ENCODE assay signal across 5 cellular contexts in the genomic region with DNA sequence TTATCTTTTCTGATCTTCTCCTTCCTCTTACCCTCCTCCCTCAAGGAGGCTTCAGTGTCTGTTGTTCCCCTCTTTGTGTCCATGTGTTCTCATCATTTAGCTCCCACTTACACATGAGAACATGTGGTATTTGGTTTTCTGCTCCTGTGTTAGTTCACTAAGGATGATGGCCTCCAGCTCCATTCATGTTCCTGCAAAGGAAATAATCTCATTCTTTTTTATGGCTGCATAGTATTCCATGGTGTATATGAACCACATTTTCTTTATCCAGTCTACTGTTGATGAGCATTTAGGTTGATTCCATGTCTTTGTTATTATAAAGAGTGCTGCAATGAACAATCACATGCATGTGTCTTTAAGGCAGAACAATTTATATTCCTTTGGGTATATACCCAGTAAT. TPM values are rescaled to one million over a fixed set of nuclear protein-coding genes. Genes with fewer than 3 reads are reported as not detected.
DNase-seq lines count a peak whose midpoint lies in the region; ATAC-seq, FAIRE-seq and TF ChIP-seq lines count a peak whose summit lies in the region.
"Not testable (repeated sequence)": the region's sequence is repeated elsewhere in the genome, so short reads cannot be mapped to it uniquely, and the experiment has no call there.

No MANE protein-coding gene starts in this region.

- peaks cover 11% of the 10 kb centered on the region for H3K9me3 Mint-ChIP-seq in activated CD4-positive, alpha-beta T cell treated with anti-CD3 and anti-CD28 coated beads, Interleukin-2, amount 10 ng/mL, durations not matched to agents 24 days and 14 days
- not testable (repeated sequence) for H3K9me3 Mint-ChIP-seq in MCF 10A (ENCODE audit: unreplicated experiment); endothelial cell (ENCODE audit: unreplicated experiment)

- not testable (repeated sequence) for TF ChIP-seq RAD21 in K562 (CRISPR knock-in tag; conservative IDR thresholded peaks at IDR 0.05 in 1 of 2, IDR thresholded peaks at IDR 0.05 in 1 of 2)

- intact Hi-C loops in activated CD4-positive, alpha-beta T cell treated with anti-CD3 and anti-CD28 coated beads, Interleukin-2, amount 10 ng/mL, durations not matched to agents 24 days and 14 days (cut with micrococcal nuclease); K562 (cut with micrococcal nuclease); MCF 10A (cut with micrococcal nuclease): not testable (repeated sequence)

- not testable (repeated sequence) for H3K9me3 ChIP-seq in HEK293 (ENCODE audit: control insufficient read depth, insufficient read depth, low read depth, low read length); K562 (replicated peaks; ENCODE audit: control insufficient read depth, insufficient read depth, low read depth, low read length)

- H2AFZ ChIP-seq in K562 (ENCODE audit: low read depth, low read length): not testable (repeated sequence)

- TF ChIP-seq POLR2A in K562 (conservative IDR thresholded peaks at IDR 0.05): not testable (repeated sequence)

- not testable (repeated sequence) for TF ChIP-seq EP300 in K562 (IDR thresholded peaks at IDR 0.05; ENCODE audit: low read length)

- peak overlapping the region; percentile 34 for H3K27ac Mint-ChIP-seq in activated CD4-positive, alpha-beta T cell treated with anti-CD3 and anti-CD28 coated beads, Interleukin-2, amount 10 ng/mL, durations not matched to agents 24 days and 14 days
- peak overlapping the region; percentile 44 for H3K27ac Mint-ChIP-seq in MCF 10A (ENCODE audit: low read depth, unreplicated experiment)
- H3K27ac Mint-ChIP-seq in endothelial cell (ENCODE audit: unreplicated experiment): not testable (repeated sequence)

- H3K4me1 Mint-ChIP-seq in activated CD4-positive, alpha-beta T cell treated with anti-CD3 and anti-CD28 coated beads, Interleukin-2, amount 10 ng/mL, durations not matched to agents 24 days and 14 days; MCF 10A (ENCODE audit: insufficient read depth, unreplicated experiment); endothelial cell (ENCODE audit: unreplicated experiment): not testable (repeated sequence)

- not testable (repeated sequence) for H3K4me1 ChIP-seq in HEK293 (ENCODE audit: control insufficient read depth, insufficient read depth, low read length); K562 (replicated peaks in 1 of 2; ENCODE audit: control insufficient read depth in 2 of 2, insufficient read depth in 2 of 2, low read length in 2 of 2)

- DNase-seq in activated CD4-positive, alpha-beta T cell treated with anti-CD3 and anti-CD28 coated beads, Interleukin-2, amount 10 ng/mL, durations not matched to agents 24 days and 14 days; K562 (ENCODE audit: extremely low read depth in 1 of 4, low spot score in 3 of 4); MCF 10A (ENCODE audit: unreplicated experiment); endothelial cell (ENCODE audit: low spot score): not testable (repeated sequence)

- BruUV-seq in K562 (replicated peaks; lab: Mats Ljungman, UMichigan); MCF 10A (replicated peaks; lab: Mats Ljungman, UMichigan): not testable (repeated sequence)

- H3K9ac ChIP-seq in K562 (ENCODE audit: insufficient read depth in 1 of 2, low read depth in 2 of 2, low read length in 2 of 2): not testable (repeated sequence)

- not testable (repeated sequence) for H3K4me3 Mint-ChIP-seq in activated CD4-positive, alpha-beta T cell treated with anti-CD3 and anti-CD28 coated beads, Interleukin-2, amount 10 ng/mL, durations not matched to agents 24 days and 14 days; MCF 10A (ENCODE audit: unreplicated experiment)
- peak overlapping the region; percentile 53 for H3K4me3 Mint-ChIP-seq in endothelial cell (ENCODE audit: unreplicated experiment)

- not testable (repeated sequence) for H3K4me2 ChIP-seq in K562 (ENCODE audit: insufficient read depth, low read length)

- H4K20me1 ChIP-seq in K562 (replicated peaks; ENCODE audit: control insufficient read depth, insufficient read depth, low read length): not testable (repeated sequence)

- peaks cover 50% of the 10 kb centered on the region for H3K36me3 Mint-ChIP-seq in activated CD4-positive, alpha-beta T cell treated with anti-CD3 and anti-CD28 coated beads, Interleukin-2, amount 10 ng/mL, durations not matched to agents 24 days and 14 days (ENCODE audit: low read depth)
- H3K36me3 Mint-ChIP-seq in MCF 10A (ENCODE audit: insufficient read depth, unreplicated experiment) (peaks cover 30% of the 10 kb centered on the region), endothelial cell (ENCODE audit: low read depth, unreplicated experiment) (peaks cover 20% of the 10 kb centered on the region)

- not testable (repeated sequence) for FAIRE-seq in K562 (lab: Jason Lieb, UNC)

- peaks cover 0 to 14% of the 10 kb centered on the region in 2 experiments for H3K36me3 ChIP-seq in HEK293 (ENCODE audit: control insufficient read depth in 2 of 2, insufficient read depth in 1 of 2, low read length in 2 of 2)
- H3K36me3 ChIP-seq in K562 (ENCODE audit: control insufficient read depth, insufficient read depth, low read length): not testable (repeated sequence)

- not testable (repeated sequence) for H3K9me1 ChIP-seq in K562 (ENCODE audit: control insufficient read depth, insufficient read depth, low read length)

- not testable (repeated sequence) for ATAC-seq in K562

- not testable (repeated sequence) for H3K27me3 ChIP-seq in K562 (ENCODE audit: control insufficient read depth in 2 of 2, insufficient read depth in 2 of 2, low read length in 2 of 2)

- not testable (repeated sequence) for H3K4me3 ChIP-seq in HEK293 (ENCODE audit: low read depth, low read length); K562

- not testable (repeated sequence) for TF ChIP-seq CTCF in HEK293 (tag by site-specific recombination; IDR thresholded peaks at IDR 0.05); K562 (IDR thresholded peaks at IDR 0.05 in 2 of 3, conservative IDR thresholded peaks at IDR 0.05 in 1 of 3; ENCODE audit: insufficient read depth in 2 of 3, low read depth in 1 of 3, low read length in 3 of 3); MCF 10A (IDR thresholded peaks at IDR 0.05; ENCODE audit: unreplicated experiment); endothelial cell (IDR thresholded peaks at IDR 0.05; ENCODE audit: unreplicated experiment)

- not testable (repeated sequence) for H3K27me3 Mint-ChIP-seq in activated CD4-positive, alpha-beta T cell treated with anti-CD3 and anti-CD28 coated beads, Interleukin-2, amount 10 ng/mL, durations not matched to agents 24 days and 14 days; MCF 10A (ENCODE audit: insufficient read depth, unreplicated experiment); endothelial cell (ENCODE audit: unreplicated experiment)

- CTCF ChIA-PET in HEK293 (lab: Yijun Ruan, JAX) (interaction anchor here (0.7 to 1.2 kb wide), 2 partner anchors 9 to 1480 kb away, joined by 3 read pairs; no protein-coding TSS in a partner anchor), MCF 10A (lab: Yijun Ruan, JAX) (interaction anchor here (0.7 kb wide), 2 partner anchors 37 to 232 kb away, joined by 3 to 4 read pairs; no protein-coding TSS in a partner anchor)
- CTCF ChIA-PET in K562 (lab: Yijun Ruan, JAX; ENCODE audit: low intra/inter-chr PET ratio): not testable (repeated sequence)

- H3K79me2 ChIP-seq in K562 (ENCODE audit: control insufficient read depth, insufficient read depth, low read length): not testable (repeated sequence)

- in situ Hi-C loops in K562 (cut with MboI): not testable (repeated sequence)

- POLR2A ChIA-PET in HEK293 (lab: Yijun Ruan, JAX); K562 (lab: Yijun Ruan, JAX): not testable (repeated sequence)
- POLR2A ChIA-PET in MCF 10A (lab: Yijun Ruan, JAX): interaction anchor here (0.7 to 1.2 kb wide), 2 partner anchors 9 to 15 kb away, joined by 4 to 5 read pairs; no protein-coding TSS in a partner anchor

- not testable (repeated sequence) for H3K27ac ChIP-seq in HEK293 (ENCODE audit: extremely low read depth, low read depth, low read length); K562 (ENCODE audit: extremely low read depth, low read depth, low read length)

TF ChIP-seq in K562, 482 proteins besides CTCF, POLR2A, EP300 and RAD21:
- peak; percentile 96 for TF ChIP-seq ZNF146 (CRISPR knock-in tag; IDR thresholded peaks at IDR 0.05; ENCODE audit: unreplicated experiment)
- peak; percentile 61 for TF ChIP-seq BCOR (IDR thresholded peaks at IDR 0.05)
- peak; percentile 11 to 20; a peak in 1 of 4 replicates for TF ChIP-seq KDM1A (IDR thresholded peaks at IDR 0.05)
- TF ChIP-seq RBM25 (IDR thresholded peaks at IDR 0.05; ENCODE audit: low read depth, low read length, severe bottlenecking): peak; percentile 52

RNA-seq across cellular contexts. Expression of a gene that starts 21.1 kb away (rescaled TPM):
- 52.9 and 58.8 TPM in 2 replicates for total RNA-seq in activated CD4-positive, alpha-beta T cell treated with anti-CD3 and anti-CD28 coated beads, Interleukin-2, amount 10 ng/mL, durations not matched to agents 24 days and 14 days
- 53.7 and 58.2 TPM in 2 replicates for total RNA-seq in K562 (2011; cell fraction: chromatin; rRNA removed; ENCODE audit: low replicate concordance)
- 22.3 and 25.7 TPM in 2 replicates for total RNA-seq in K562 (2011; cell fraction: nucleolus; rRNA removed)
- total RNA-seq in K562 (2011; cell fraction: nucleoplasm; rRNA removed): 32.0 and 43.7 TPM in 2 replicates
- 28.4 and 32.9 TPM in 2 replicates for total RNA-seq in K562 (2014; rRNA removed)
- total RNA-seq in K562 (2014; rRNA removed; fragmentation: Illumina TruSeq; extraction: Trizol): 42.1 and 52.6 TPM in 2 replicates
- 38.3 and 38.6 TPM in 2 replicates for total RNA-seq in K562 (2015; rRNA removed; fragmentation: Illumina TruSeq; extraction: Trizol)
- total RNA-seq in K562 (2021): 69.2 and 76.9 TPM in 2 replicates
- 87.9 and 109 TPM in 2 replicates for polyA plus RNA-seq in K562 (2011; rRNA removed)
- polyA plus RNA-seq in K562 (2011; cell fraction: cytosol; rRNA removed): 32.2 and 62.8 TPM in 2 replicates
- 31.7 and 55.0 TPM in 2 replicates for polyA plus RNA-seq in K562 (2011; cell fraction: nucleus; rRNA removed)
- 57.6 and 72.6 TPM in 2 replicates for polyA plus RNA-seq in K562 (2012)
- polyA plus RNA-seq in K562 (2014; fragmentation: Illumina TruSeq; extraction: Trizol): 59.9 and 73.2 TPM in 2 replicates
- polyA plus RNA-seq in K562 (2014; fragmentation: Nextera tagmentation; extraction: Ambion mirVana): 1 to 10 TPM; 8.4 to 9.1 TPM
- 26.2 and 44.6 TPM in 2 replicates for polyA plus RNA-seq in K562 (2014; rRNA removed)
- 126 and 138 TPM in 2 replicates for polyA minus RNA-seq in K562 (2011; rRNA and poly(A)+ RNA removed)
- 34.0 and 62.3 TPM in 2 replicates for polyA minus RNA-seq in K562 (2011; cell fraction: cytosol; rRNA and poly(A)+ RNA removed)
- 17.1 and 38.9 TPM in 2 replicates for polyA minus RNA-seq in K562 (2011; cell fraction: nucleus; rRNA and poly(A)+ RNA removed)
- 68.9 and 79.7 TPM in 2 replicates for total RNA-seq in MCF 10A (2022)
- 169 TPM for total RNA-seq in endothelial cell (ENCODE audit: unreplicated experiment)
